ENCODE assay signal across 1 cellular context in the genomic region with DNA sequence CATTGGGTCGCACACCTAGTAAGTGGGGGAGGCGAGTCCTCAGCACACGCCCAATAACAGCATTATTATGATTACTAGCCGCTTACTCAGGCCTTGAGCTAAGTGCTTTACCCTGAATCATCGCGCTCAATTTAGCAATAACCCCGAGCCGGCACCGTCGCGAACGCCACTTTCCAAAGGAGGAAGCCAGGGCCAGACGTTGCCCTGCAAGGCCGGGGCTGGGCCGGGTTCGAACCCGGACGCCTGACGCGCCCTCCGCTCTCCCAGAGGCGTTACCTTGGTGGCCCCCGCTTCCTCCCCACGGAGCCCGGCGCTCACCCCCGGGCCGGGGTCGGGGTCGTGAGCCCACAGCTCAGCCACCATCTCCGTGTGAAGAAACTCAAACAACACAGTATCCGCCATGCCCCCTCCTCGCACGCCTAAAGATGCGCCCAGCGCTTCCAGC.
TF ChIP-seq lines count a peak whose summit lies in the region.

A gene with protein sequence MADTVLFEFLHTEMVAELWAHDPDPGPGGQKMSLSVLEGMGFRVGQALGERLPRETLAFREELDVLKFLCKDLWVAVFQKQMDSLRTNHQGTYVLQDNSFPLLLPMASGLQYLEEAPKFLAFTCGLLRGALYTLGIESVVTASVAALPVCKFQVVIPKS (minus strand): TSS at position 421 of the 445 bp plus-strand sequence. CDS start 19 bp downstream, at position 402.

TF ChIP-seq in K562, 482 proteins besides CTCF, POLR2A, EP300 and RAD21 (continued from another document and continues in another):
- TF ChIP-seq, protein P1, sequence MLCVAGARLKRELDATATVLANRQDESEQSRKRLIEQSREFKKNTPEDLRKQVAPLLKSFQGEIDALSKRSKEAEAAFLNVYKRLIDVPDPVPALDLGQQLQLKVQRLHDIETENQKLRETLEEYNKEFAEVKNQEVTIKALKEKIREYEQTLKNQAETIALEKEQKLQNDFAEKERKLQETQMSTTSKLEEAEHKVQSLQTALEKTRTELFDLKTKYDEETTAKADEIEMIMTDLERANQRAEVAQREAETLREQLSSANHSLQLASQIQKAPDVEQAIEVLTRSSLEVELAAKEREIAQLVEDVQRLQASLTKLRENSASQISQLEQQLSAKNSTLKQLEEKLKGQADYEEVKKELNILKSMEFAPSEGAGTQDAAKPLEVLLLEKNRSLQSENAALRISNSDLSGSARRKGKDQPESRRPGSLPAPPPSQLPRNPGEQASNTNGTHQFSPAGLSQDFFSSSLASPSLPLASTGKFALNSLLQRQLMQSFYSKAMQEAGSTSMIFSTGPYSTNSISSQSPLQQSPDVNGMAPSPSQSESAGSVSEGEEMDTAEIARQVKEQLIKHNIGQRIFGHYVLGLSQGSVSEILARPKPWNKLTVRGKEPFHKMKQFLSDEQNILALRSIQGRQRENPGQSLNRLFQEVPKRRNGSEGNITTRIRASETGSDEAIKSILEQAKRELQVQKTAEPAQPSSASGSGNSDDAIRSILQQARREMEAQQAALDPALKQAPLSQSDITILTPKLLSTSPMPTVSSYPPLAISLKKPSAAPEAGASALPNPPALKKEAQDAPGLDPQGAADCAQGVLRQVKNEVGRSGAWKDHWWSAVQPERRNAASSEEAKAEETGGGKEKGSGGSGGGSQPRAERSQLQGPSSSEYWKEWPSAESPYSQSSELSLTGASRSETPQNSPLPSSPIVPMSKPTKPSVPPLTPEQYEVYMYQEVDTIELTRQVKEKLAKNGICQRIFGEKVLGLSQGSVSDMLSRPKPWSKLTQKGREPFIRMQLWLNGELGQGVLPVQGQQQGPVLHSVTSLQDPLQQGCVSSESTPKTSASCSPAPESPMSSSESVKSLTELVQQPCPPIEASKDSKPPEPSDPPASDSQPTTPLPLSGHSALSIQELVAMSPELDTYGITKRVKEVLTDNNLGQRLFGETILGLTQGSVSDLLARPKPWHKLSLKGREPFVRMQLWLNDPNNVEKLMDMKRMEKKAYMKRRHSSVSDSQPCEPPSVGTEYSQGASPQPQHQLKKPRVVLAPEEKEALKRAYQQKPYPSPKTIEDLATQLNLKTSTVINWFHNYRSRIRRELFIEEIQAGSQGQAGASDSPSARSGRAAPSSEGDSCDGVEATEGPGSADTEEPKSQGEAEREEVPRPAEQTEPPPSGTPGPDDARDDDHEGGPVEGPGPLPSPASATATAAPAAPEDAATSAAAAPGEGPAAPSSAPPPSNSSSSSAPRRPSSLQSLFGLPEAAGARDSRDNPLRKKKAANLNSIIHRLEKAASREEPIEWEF (CRISPR knock-in tag; IDR thresholded peaks at IDR 0.05): no peak
- TF ChIP-seq TRIM24 (IDR thresholded peaks at IDR 0.05) (no peak), EWSR1 (IDR thresholded peaks at IDR 0.05; ENCODE audit: borderline replicate concordance, low read depth, partially characterized antibody) (no peak), SAFB (IDR thresholded peaks at IDR 0.05; ENCODE audit: borderline replicate concordance, low read depth, low read length) (no peak), ZSCAN32 (CRISPR knock-in tag; IDR thresholded peaks at IDR 0.05) (no peak), GTF2F1 (IDR thresholded peaks at IDR 0.05; ENCODE audit: low read depth, low read length) (no peak), BRD4 (IDR thresholded peaks at IDR 0.05) (peak; percentile 80; the same call in 1 of the 2 replicates), NFRKB (IDR thresholded peaks at IDR 0.05; ENCODE audit: low read depth) (peak; percentile 79), SMAD1 (IDR thresholded peaks at IDR 0.05; ENCODE audit: low read depth, low read length, partially characterized antibody) (peak; percentile 36), YY1 (IDR thresholded peaks at IDR 0.05; ENCODE audit: borderline replicate concordance in 1 of 3, control insufficient read depth in 1 of 3, extremely low read depth in 1 of 3, insufficient read depth in 3 of 3, insufficient read length in 1 of 3, insufficient replicate concordance in 2 of 3, low read depth in 1 of 3, low read length in 2 of 3) (peak; percentile 42 to 89 (median 85)), NRF1 (conservative IDR thresholded peaks at IDR 0.05 in 1 of 2, IDR thresholded peaks at IDR 0.05 in 1 of 2) (no peak), RNF2 (IDR thresholded peaks at IDR 0.05) (no peak), FOXK1 (CRISPR knock-in tag; IDR thresholded peaks at IDR 0.05; ENCODE audit: borderline replicate concordance) (no peak), TARDBP (IDR thresholded peaks at IDR 0.05) (no peak), BCOR (IDR thresholded peaks at IDR 0.05) (no peak), KLF13 (tag; IDR thresholded peaks at IDR 0.05; ENCODE audit: borderline replicate concordance, low read depth) (no peak), PHF8 (IDR thresholded peaks at IDR 0.05; ENCODE audit: borderline replicate concordance, low read length) (peak; percentile 75), GTF2A2 (tag; IDR thresholded peaks at IDR 0.05) (no peak), NUFIP1 (IDR thresholded peaks at IDR 0.05; ENCODE audit: partially characterized antibody) (no peak), LARP7 (IDR thresholded peaks at IDR 0.05) (no peak), GTF2E2 (tag; IDR thresholded peaks at IDR 0.05) (no peak), PHB (CRISPR knock-in tag; IDR thresholded peaks at IDR 0.05) (no peak), DDX20 (tag; IDR thresholded peaks at IDR 0.05; ENCODE audit: low read depth) (no peak), JUN (IDR thresholded peaks at IDR 0.05; ENCODE audit: borderline replicate concordance, low read depth, low read length) (no peak), JUN (CRISPR knock-in tag; IDR thresholded peaks at IDR 0.05; ENCODE audit: borderline replicate concordance) (0 out of 2 replicates have a peak, but pooled peaks have one; percentile 73), TAL1 (IDR thresholded peaks at IDR 0.05) (no peak), MYBL2 (IDR thresholded peaks at IDR 0.05; ENCODE audit: low read depth) (no peak), MYBL2 (CRISPR knock-in tag; IDR thresholded peaks at IDR 0.05; ENCODE audit: borderline replicate concordance) (no peak), ERF (CRISPR knock-in tag; IDR thresholded peaks at IDR 0.05) (no peak), ZNF212 (CRISPR knock-in tag; IDR thresholded peaks at IDR 0.05) (no peak), TBP (optimal IDR thresholded peaks at IDR 0.05; ENCODE audit: low read depth, low read length) (peak; percentile 43), ETS2 (tag; IDR thresholded peaks at IDR 0.05; ENCODE audit: borderline replicate concordance, poor library complexity, severe bottlenecking) (no peak), ZNF174 (CRISPR knock-in tag; IDR thresholded peaks at IDR 0.05) (no peak), POLR2H (tag; IDR thresholded peaks at IDR 0.05; ENCODE audit: low read depth) (no peak), HDGF (IDR thresholded peaks at IDR 0.05) (no peak), HDAC1 (IDR thresholded peaks at IDR 0.05) (0 out of 4 replicates have a peak, but pooled peaks of 1 of the 2 experiments have one; percentile 86), POLR2G (IDR thresholded peaks at IDR 0.05; ENCODE audit: low read depth, low read length) (peak; percentile 84), LCOR (CRISPR knock-in tag; IDR thresholded peaks at IDR 0.05) (no peak; the same call in 1 of the 2 replicates)
- TF ChIP-seq, protein P2, sequence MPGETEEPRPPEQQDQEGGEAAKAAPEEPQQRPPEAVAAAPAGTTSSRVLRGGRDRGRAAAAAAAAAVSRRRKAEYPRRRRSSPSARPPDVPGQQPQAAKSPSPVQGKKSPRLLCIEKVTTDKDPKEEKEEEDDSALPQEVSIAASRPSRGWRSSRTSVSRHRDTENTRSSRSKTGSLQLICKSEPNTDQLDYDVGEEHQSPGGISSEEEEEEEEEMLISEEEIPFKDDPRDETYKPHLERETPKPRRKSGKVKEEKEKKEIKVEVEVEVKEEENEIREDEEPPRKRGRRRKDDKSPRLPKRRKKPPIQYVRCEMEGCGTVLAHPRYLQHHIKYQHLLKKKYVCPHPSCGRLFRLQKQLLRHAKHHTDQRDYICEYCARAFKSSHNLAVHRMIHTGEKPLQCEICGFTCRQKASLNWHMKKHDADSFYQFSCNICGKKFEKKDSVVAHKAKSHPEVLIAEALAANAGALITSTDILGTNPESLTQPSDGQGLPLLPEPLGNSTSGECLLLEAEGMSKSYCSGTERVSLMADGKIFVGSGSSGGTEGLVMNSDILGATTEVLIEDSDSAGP (CRISPR knock-in tag; IDR thresholded peaks at IDR 0.05): no peak
- TF ChIP-seq, protein P3, sequence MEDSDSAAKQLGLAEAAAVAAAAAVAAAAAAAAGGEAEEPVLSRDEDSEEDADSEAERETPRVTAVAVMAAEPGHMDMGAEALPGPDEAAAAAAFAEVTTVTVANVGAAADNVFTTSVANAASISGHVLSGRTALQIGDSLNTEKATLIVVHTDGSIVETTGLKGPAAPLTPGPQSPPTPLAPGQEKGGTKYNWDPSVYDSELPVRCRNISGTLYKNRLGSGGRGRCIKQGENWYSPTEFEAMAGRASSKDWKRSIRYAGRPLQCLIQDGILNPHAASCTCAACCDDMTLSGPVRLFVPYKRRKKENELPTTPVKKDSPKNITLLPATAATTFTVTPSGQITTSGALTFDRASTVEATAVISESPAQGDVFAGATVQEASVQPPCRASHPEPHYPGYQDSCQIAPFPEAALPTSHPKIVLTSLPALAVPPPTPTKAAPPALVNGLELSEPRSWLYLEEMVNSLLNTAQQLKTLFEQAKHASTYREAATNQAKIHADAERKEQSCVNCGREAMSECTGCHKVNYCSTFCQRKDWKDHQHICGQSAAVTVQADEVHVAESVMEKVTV (CRISPR knock-in tag; IDR thresholded peaks at IDR 0.05): no peak
- TF ChIP-seq, protein P4, sequence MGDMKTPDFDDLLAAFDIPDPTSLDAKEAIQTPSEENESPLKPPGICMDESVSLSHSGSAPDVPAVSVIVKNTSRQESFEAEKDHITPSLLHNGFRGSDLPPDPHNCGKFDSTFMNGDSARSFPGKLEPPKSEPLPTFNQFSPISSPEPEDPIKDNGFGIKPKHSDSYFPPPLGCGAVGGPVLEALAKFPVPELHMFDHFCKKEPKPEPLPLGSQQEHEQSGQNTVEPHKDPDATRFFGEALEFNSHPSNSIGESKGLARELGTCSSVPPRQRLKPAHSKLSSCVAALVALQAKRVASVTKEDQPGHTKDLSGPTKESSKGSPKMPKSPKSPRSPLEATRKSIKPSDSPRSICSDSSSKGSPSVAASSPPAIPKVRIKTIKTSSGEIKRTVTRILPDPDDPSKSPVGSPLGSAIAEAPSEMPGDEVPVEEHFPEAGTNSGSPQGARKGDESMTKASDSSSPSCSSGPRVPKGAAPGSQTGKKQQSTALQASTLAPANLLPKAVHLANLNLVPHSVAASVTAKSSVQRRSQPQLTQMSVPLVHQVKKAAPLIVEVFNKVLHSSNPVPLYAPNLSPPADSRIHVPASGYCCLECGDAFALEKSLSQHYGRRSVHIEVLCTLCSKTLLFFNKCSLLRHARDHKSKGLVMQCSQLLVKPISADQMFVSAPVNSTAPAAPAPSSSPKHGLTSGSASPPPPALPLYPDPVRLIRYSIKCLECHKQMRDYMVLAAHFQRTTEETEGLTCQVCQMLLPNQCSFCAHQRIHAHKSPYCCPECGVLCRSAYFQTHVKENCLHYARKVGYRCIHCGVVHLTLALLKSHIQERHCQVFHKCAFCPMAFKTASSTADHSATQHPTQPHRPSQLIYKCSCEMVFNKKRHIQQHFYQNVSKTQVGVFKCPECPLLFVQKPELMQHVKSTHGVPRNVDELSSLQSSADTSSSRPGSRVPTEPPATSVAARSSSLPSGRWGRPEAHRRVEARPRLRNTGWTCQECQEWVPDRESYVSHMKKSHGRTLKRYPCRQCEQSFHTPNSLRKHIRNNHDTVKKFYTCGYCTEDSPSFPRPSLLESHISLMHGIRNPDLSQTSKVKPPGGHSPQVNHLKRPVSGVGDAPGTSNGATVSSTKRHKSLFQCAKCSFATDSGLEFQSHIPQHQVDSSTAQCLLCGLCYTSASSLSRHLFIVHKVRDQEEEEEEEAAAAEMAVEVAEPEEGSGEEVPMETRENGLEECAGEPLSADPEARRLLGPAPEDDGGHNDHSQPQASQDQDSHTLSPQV (IDR thresholded peaks at IDR 0.05): peak; percentile 7; the same call in 1 of the 2 replicates
- TF ChIP-seq, protein P5, sequence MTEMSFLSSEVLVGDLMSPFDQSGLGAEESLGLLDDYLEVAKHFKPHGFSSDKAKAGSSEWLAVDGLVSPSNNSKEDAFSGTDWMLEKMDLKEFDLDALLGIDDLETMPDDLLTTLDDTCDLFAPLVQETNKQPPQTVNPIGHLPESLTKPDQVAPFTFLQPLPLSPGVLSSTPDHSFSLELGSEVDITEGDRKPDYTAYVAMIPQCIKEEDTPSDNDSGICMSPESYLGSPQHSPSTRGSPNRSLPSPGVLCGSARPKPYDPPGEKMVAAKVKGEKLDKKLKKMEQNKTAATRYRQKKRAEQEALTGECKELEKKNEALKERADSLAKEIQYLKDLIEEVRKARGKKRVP (CRISPR knock-in tag; IDR thresholded peaks at IDR 0.05): no peak
- TF ChIP-seq, protein P6, sequence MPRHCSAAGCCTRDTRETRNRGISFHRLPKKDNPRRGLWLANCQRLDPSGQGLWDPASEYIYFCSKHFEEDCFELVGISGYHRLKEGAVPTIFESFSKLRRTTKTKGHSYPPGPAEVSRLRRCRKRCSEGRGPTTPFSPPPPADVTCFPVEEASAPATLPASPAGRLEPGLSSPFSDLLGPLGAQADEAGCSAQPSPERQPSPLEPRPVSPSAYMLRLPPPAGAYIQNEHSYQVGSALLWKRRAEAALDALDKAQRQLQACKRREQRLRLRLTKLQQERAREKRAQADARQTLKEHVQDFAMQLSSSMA (CRISPR knock-in tag; IDR thresholded peaks at IDR 0.05): no peak
- TF ChIP-seq, protein P7, sequence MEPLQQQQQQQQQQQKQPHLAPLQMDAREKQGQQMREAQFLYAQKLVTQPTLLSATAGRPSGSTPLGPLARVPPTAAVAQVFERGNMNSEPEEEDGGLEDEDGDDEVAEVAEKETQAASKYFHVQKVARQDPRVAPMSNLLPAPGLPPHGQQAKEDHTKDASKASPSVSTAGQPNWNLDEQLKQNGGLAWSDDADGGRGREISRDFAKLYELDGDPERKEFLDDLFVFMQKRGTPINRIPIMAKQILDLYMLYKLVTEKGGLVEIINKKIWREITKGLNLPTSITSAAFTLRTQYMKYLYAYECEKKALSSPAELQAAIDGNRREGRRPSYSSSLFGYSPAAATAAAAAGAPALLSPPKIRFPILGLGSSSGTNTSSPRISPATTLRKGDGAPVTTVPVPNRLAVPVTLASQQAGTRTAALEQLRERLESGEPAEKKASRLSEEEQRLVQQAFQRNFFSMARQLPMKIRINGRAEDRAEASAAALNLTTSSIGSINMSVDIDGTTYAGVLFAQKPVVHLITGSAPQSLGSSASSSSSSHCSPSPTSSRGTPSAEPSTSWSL (CRISPR knock-in tag; IDR thresholded peaks at IDR 0.05; ENCODE audit: borderline replicate concordance): no peak
- TF ChIP-seq, protein P8, sequence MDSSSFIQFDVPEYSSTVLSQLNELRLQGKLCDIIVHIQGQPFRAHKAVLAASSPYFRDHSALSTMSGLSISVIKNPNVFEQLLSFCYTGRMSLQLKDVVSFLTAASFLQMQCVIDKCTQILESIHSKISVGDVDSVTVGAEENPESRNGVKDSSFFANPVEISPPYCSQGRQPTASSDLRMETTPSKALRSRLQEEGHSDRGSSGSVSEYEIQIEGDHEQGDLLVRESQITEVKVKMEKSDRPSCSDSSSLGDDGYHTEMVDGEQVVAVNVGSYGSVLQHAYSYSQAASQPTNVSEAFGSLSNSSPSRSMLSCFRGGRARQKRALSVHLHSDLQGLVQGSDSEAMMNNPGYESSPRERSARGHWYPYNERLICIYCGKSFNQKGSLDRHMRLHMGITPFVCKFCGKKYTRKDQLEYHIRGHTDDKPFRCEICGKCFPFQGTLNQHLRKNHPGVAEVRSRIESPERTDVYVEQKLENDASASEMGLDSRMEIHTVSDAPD (CRISPR knock-in tag; IDR thresholded peaks at IDR 0.05): no peak
